In genomic region chrX:39753296-39753996, GRCh38 we compare ENCODE assay signal across 1 cellular context.
TF ChIP-seq lines count a peak whose summit lies in the region.

No MANE protein-coding gene starts in this region.

TF ChIP-seq in K562, 482 proteins besides CTCF, POLR2A, EP300 and RAD21 (continued from another document):
- TF ChIP-seq ATF3 (IDR thresholded peaks at IDR 0.05) (peak; percentile 99), ATF3 (CRISPR knock-in tag; conservative IDR thresholded peaks at IDR 0.05) (no peak), ZNF23 (CRISPR knock-in tag; IDR thresholded peaks at IDR 0.05) (no peak)
